ENCODE assay signal across 8 cellular contexts in genomic region chrX:46561931-46562721, GRCh38. TPM values are rescaled to one million over a fixed set of nuclear protein-coding genes. Genes with fewer than 3 reads are reported as not detected.
DNase-seq lines count a peak whose midpoint lies in the region; ATAC-seq and TF ChIP-seq lines count a peak whose summit lies in the region.

No MANE protein-coding gene starts in this region.

- in situ Hi-C loops in GM13977 (cut with MboI; ENCODE audit: low pct_unique_long_range_greater_than_20kb, low sequenced_read_pairs, unreplicated experiment): no loop called here
- in situ Hi-C loops in gastrocnemius medialis (cut with MboI; ENCODE audit: low sequenced_read_pairs in 4 of 4): no loop called here

- no peaks in the 10 kb centered on the region for H3K9me3 ChIP-seq in gastrocnemius medialis
- H3K9me3 ChIP-seq in BE2C: no peaks in the 10 kb centered on the region

- no peak overlapping the region for H3K27ac ChIP-seq in gastrocnemius medialis

- ATAC-seq in GM21390 (IDR thresholded peaks at IDR 0.05; ENCODE audit: unreplicated experiment): peak; percentile 99
- ATAC-seq in HG03558 (IDR thresholded peaks at IDR 0.05; ENCODE audit: extremely low read depth, unreplicated experiment): peak; percentile 97
- no peak for ATAC-seq in gastrocnemius medialis

- intact Hi-C loops in gastrocnemius medialis (cut with DNase I; ENCODE audit: low total_unique reads): no loop called here

- no peaks in the 10 kb centered on the region for H3K9me3 Mint-ChIP-seq in activated naive CD8-positive, alpha-beta T cell treated with anti-CD3 and anti-CD28 coated beads for 36 hours
- H3K9me3 Mint-ChIP-seq in activated T-cell treated with anti-CD3 and anti-CD28 coated beads, Interleukin-2, amount 50 U/mL, for 24 hours: no peaks in the 10 kb centered on the region

- H3K36me3 ChIP-seq in gastrocnemius medialis (no peaks in the 10 kb centered on the region), BE2C (no peaks in the 10 kb centered on the region)

- TF ChIP-seq CTCF in GM13977 (IDR thresholded peaks at IDR 0.05; ENCODE audit: extremely low read depth, insufficient read depth, missing control alignments) (no peak), gastrocnemius medialis (IDR thresholded peaks at IDR 0.05 in 4 of 5, conservative IDR thresholded peaks at IDR 0.05 in 1 of 5) (no peak), BE2C (IDR thresholded peaks at IDR 0.05; ENCODE audit: low read depth, low read length) (no peak)

- H3K27me3 ChIP-seq in gastrocnemius medialis: no peaks in the 10 kb centered on the region
- no peaks in the 10 kb centered on the region for H3K27me3 ChIP-seq in BE2C

- H3K36me3 Mint-ChIP-seq in activated naive CD8-positive, alpha-beta T cell treated with anti-CD3 and anti-CD28 coated beads for 36 hours: peaks cover 1% of the 10 kb centered on the region
- H3K36me3 Mint-ChIP-seq in activated T-cell treated with anti-CD3 and anti-CD28 coated beads, Interleukin-2, amount 50 U/mL, for 24 hours (ENCODE audit: low read depth): no peaks in the 10 kb centered on the region

- DNase-seq in GM13977 (ENCODE audit: low spot score) (peak; percentile 78), NCI-H2081 treated with DMSO at 0.1 percent for 48 hours (lab: John Stamatoyannopoulos, UW) (no peak), gastrocnemius medialis (no peak), BE2C (no peak)
- DNase-seq in activated naive CD8-positive, alpha-beta T cell treated with anti-CD3 and anti-CD28 coated beads for 36 hours: peak; percentile 36
- DNase-seq in activated T-cell treated with anti-CD3 and anti-CD28 coated beads, Interleukin-2, amount 50 U/mL, for 24 hours: no peak

- no peaks in the 10 kb centered on the region for H3K4me1 ChIP-seq in gastrocnemius medialis
- no peaks in the 10 kb centered on the region for H3K4me1 ChIP-seq in BE2C

- peaks cover 8% of the 10 kb centered on the region for H3K4me1 Mint-ChIP-seq in activated naive CD8-positive, alpha-beta T cell treated with anti-CD3 and anti-CD28 coated beads for 36 hours
- H3K4me1 Mint-ChIP-seq in activated T-cell treated with anti-CD3 and anti-CD28 coated beads, Interleukin-2, amount 50 U/mL, for 24 hours (ENCODE audit: low read depth): peaks cover 12% of the 10 kb centered on the region

- H3K27ac Mint-ChIP-seq in activated naive CD8-positive, alpha-beta T cell treated with anti-CD3 and anti-CD28 coated beads for 36 hours: no peak overlapping the region
- no peak overlapping the region for H3K27ac Mint-ChIP-seq in activated T-cell treated with anti-CD3 and anti-CD28 coated beads, Interleukin-2, amount 50 U/mL, for 24 hours

- no peak overlapping the region for H3K4me3 ChIP-seq in gastrocnemius medialis
- no peak overlapping the region for H3K4me3 ChIP-seq in BE2C (ENCODE audit: low read depth, low read length)

- H3K27me3 Mint-ChIP-seq in activated naive CD8-positive, alpha-beta T cell treated with anti-CD3 and anti-CD28 coated beads for 36 hours: no peaks in the 10 kb centered on the region
- H3K27me3 Mint-ChIP-seq in activated T-cell treated with anti-CD3 and anti-CD28 coated beads, Interleukin-2, amount 50 U/mL, for 24 hours: peaks cover 29% of the 10 kb centered on the region

- H3K4me3 Mint-ChIP-seq in activated naive CD8-positive, alpha-beta T cell treated with anti-CD3 and anti-CD28 coated beads for 36 hours: no peak overlapping the region
- no peak overlapping the region for H3K4me3 Mint-ChIP-seq in activated T-cell treated with anti-CD3 and anti-CD28 coated beads, Interleukin-2, amount 50 U/mL, for 24 hours

- TF ChIP-seq POLR2A in gastrocnemius medialis (IDR thresholded peaks at IDR 0.05): no peak

RNA-seq across cellular contexts. Expression of gene CHST7, which starts 11.4 kb away (rescaled TPM):
- total RNA-seq in activated naive CD8-positive, alpha-beta T cell treated with anti-CD3 and anti-CD28 coated beads for 36 hours: 1 to 10 TPM; 1.5 to 1.7 TPM
- 10 to 100 TPM; 15.1 to 16.9 (median 15.8) TPM for total RNA-seq in gastrocnemius medialis
- not detected for polyA plus RNA-seq in BE2C (2012; ENCODE audit: insufficient read depth, insufficient read length, low read depth)

RNA-seq across cellular contexts. Expression of gene ZNF674, which starts 16.9 kb away (rescaled TPM):
- total RNA-seq in activated naive CD8-positive, alpha-beta T cell treated with anti-CD3 and anti-CD28 coated beads for 36 hours: 1 to 10 TPM; 1.3 to 1.7 TPM
- total RNA-seq in gastrocnemius medialis: 1 to 10 TPM; 1.4 to 2.6 (median 2.1) TPM
- polyA plus RNA-seq in BE2C (2012; ENCODE audit: insufficient read depth, insufficient read length, low read depth): 1.7 TPM

Comparison
In these comparisons a context has a peak if more than half of its experiments do, and no peak if none do; other contexts are left out.
1. DNase-seq: peak in GM13977 (single experiment) and activated naive CD8-positive, alpha-beta T cell treated with anti-CD3 and anti-CD28 coated beads for 36 hours (single experiment); none in NCI-H2081 treated with DMSO at 0.1 percent for 48 hours (single experiment), activated T-cell treated with anti-CD3 and anti-CD28 coated beads, Interleukin-2, amount 50 U/mL, for 24 hours (single experiment), gastrocnemius medialis (0 of 2) and BE2C (single experiment).
2. ATAC-seq: peak in GM21390 (single experiment) and HG03558 (single experiment); none in gastrocnemius medialis (0 of 2).
3. RNA of gene CHST7, which starts 11.4 kb away (total RNA-seq): 15.1 to 16.9 TPM in gastrocnemius medialis; 1.5 to 1.7 TPM in activated naive CD8-positive, alpha-beta T cell treated with anti-CD3 and anti-CD28 coated beads for 36 hours; every median in the first group is over 4 times any median in the second.